In genomic region chr10:109706157-109706556, GRCh38 we compare ENCODE assay signal across 36 cellular contexts.
"Had no signal": no experiment of that assay in that cellular context is flagged by ENCODE, and none has a peak within 500 bp of the region (broad histone marks: within the 10 kb centered on the region; RNA-seq: fewer than 3 reads in every experiment).

No MANE protein-coding gene starts in this region.

- H3K4me3 ChIP-seq: MG63 had no signal

- H3K9ac ChIP-seq: KMS-11 had no signal

- H3K4me2 ChIP-seq: KMS-11 had no signal

- H3K36me3 ChIP-seq: MG63 had no signal

- DNase-seq: Karpas-422, Kasumi-1, KBM-7, KG1, MG63, MM.1S, MV-4-11, NCI-H1048, NCI-H1092, NCI-H1092 treated with DMSO at 0.1 percent for 48 hours, NCI-H1105, NCI-H1105 treated with DMSO at 0.1 percent for 48 hours, NCI-H1417, NCI-H1417 treated with DMSO at 0.1 percent for 48 hours, NCI-H1436, NCI-H1436 treated with DMSO at 0.1 percent for 48 hours, NCI-H1694, NCI-H1694 treated with DMSO at 0.1 percent for 48 hours, NCI-H187, NCI-H187 treated with DMSO at 0.1 percent for 48 hours, NCI-H1930, NCI-H2029, NCI-H2029 treated with DMSO at 0.1 percent for 48 hours, NCI-H2081, NCI-H2081 treated with DMSO at 0.1 percent for 48 hours, NCI-H2107, NCI-H2171 treated with DMSO at 0.1 percent for 48 hours, NCI-H2227 treated with DMSO at 0.1 percent for 48 hours, NCI-H226, NCI-H345, NCI-H446, NCI-H446 treated with DMSO at 0.1 percent for 48 hours, NCI-H510A, NCI-H510A treated with DMSO at 0.1 percent for 48 hours, NCI-H524 had no signal

- H3K27ac ChIP-seq: KMS-11 had no signal

- H3K27me3 ChIP-seq: MG63 had no signal
